In genomic region chr9:36258170-36258988, GRCh38 we compare ENCODE assay signal across 7 cellular contexts. TPM values are rescaled to one million over a fixed set of nuclear protein-coding genes. Genes with fewer than 3 reads are reported as not detected.
DNase-seq lines count a peak whose midpoint lies in the region; ATAC-seq and TF ChIP-seq lines count a peak whose summit lies in the region.

A gene with protein sequence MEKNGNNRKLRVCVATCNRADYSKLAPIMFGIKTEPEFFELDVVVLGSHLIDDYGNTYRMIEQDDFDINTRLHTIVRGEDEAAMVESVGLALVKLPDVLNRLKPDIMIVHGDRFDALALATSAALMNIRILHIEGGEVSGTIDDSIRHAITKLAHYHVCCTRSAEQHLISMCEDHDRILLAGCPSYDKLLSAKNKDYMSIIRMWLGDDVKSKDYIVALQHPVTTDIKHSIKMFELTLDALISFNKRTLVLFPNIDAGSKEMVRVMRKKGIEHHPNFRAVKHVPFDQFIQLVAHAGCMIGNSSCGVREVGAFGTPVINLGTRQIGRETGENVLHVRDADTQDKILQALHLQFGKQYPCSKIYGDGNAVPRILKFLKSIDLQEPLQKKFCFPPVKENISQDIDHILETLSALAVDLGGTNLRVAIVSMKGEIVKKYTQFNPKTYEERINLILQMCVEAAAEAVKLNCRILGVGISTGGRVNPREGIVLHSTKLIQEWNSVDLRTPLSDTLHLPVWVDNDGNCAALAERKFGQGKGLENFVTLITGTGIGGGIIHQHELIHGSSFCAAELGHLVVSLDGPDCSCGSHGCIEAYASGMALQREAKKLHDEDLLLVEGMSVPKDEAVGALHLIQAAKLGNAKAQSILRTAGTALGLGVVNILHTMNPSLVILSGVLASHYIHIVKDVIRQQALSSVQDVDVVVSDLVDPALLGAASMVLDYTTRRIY (minus strand): TSS chr9:36258448. CDS start chr9:36249355, 9,093 bp downstream.

- no peaks in the 10 kb centered on the region for H3K36me3 ChIP-seq in smooth muscle cell (ENCODE audit: low read depth)

- H3K9ac ChIP-seq in smooth muscle cell (ENCODE audit: low read depth) = peak within 1 kb of the TSS; percentile 81

- 5% methylated on average over 54 of the region's 78 CpGs for WGBS in smooth muscle cell (ENCODE audit: low lambda C conversion rate)

- TF ChIP-seq CTCF in smooth muscle cell (IDR thresholded peaks at IDR 0.05; ENCODE audit: borderline replicate concordance, insufficient read depth, poor library complexity, severe bottlenecking) = no peak

- H3K27ac ChIP-seq in caudate nucleus (ENCODE audit: low read depth, low read length) (peak within 1 kb of the TSS; percentile 95), smooth muscle cell (ENCODE audit: low read depth) (peak within 1 kb of the TSS; percentile 76)

- H3K27me3 ChIP-seq in smooth muscle cell (ENCODE audit: low read depth) = no peaks in the 10 kb centered on the region

- ATAC-seq in HG03064 (IDR thresholded peaks at IDR 0.05; ENCODE audit: low read depth, unreplicated experiment) = peak; percentile 91

- peaks cover 36% of the 10 kb centered on the region for H3K79me2 ChIP-seq in smooth muscle cell (ENCODE audit: low read depth)

- H4K20me1 ChIP-seq in smooth muscle cell (ENCODE audit: low read depth) = peaks cover 14% of the 10 kb centered on the region

- DNase-seq in NCI-H2227 (lab: John Stamatoyannopoulos, UW; ENCODE audit: unreplicated experiment) = peak; percentile 96
- peak; percentile 92 to 96 (median 96) for DNase-seq in activated CD4-positive, CD25-positive, alpha-beta regulatory T cell (lab: John Stamatoyannopoulos, UW)
- peak; percentile 49 to 99 (median 97) for DNase-seq in caudate nucleus (lab: John Stamatoyannopoulos, UW)
- peak; percentile 95 for DNase-seq in iPS-NIHi7 (ENCODE audit: extremely low spot score)
- DNase-seq in smooth muscle cell (lab: John Stamatoyannopoulos, UW; ENCODE audit: unreplicated experiment) = peak; percentile 92

- peak within 1 kb of the TSS; percentile 92 for H3K4me3 ChIP-seq in smooth muscle cell

- H3K9me3 ChIP-seq in smooth muscle cell (replicated peaks; ENCODE audit: low read depth) = no peaks in the 10 kb centered on the region

- no peaks in the 10 kb centered on the region for H3F3A ChIP-seq in smooth muscle cell (ENCODE audit: low read depth)

- H3K4me1 ChIP-seq in smooth muscle cell (ENCODE audit: low read depth) = no peaks in the 10 kb centered on the region

- H2AFZ ChIP-seq in smooth muscle cell (ENCODE audit: low read depth) = peak within 1 kb of the TSS; percentile 82

- peak within 1 kb of the TSS; percentile 86 for H3K4me2 ChIP-seq in smooth muscle cell

- peak; percentile 87 for TF ChIP-seq POLR2A in GM18526 (IDR thresholded peaks at IDR 0.05; ENCODE audit: extremely low read depth, insufficient read length)

RNA-seq across cellular contexts. Expression of the gene that starts here (rescaled TPM):
- total RNA-seq in smooth muscle cell = 20.8 and 28.0 TPM in 2 replicates
- polyA plus RNA-seq in smooth muscle cell = 7.0 and 7.8 TPM in 2 replicates

Comparison
In these comparisons a context has a peak if more than half of its experiments do, and no peak if none do; other contexts are left out.
1. Peak in every context shown above with its lines: DNase-seq, ATAC-seq, H3K4me3 ChIP-seq and H3K27ac ChIP-seq.